ENCODE assay signal across 11 cellular contexts in genomic region chr17:80984749-80985148, GRCh38. TPM values are rescaled to one million over a fixed set of nuclear protein-coding genes. Genes with fewer than 3 reads are reported as not detected.
DNase-seq lines count a peak whose midpoint lies in the region; ATAC-seq, FAIRE-seq and TF ChIP-seq lines count a peak whose summit lies in the region.
"Had no signal": no experiment of that assay in that cellular context is flagged by ENCODE, and none has a peak within 500 bp of the region (broad histone marks: within the 10 kb centered on the region; RNA-seq: fewer than 3 reads in every experiment).

No MANE protein-coding gene starts in this region.

- H3K9me3 ChIP-seq in cardiac muscle cell (ENCODE audit: low read depth) (no peaks in the 10 kb centered on the region), K562 (replicated peaks; ENCODE audit: control insufficient read depth, insufficient read depth, low read depth, low read length) (no peaks in the 10 kb centered on the region), PC-3 (ENCODE audit: low read length) (no peaks in the 10 kb centered on the region)
- H3K9me3 ChIP-seq: BLaER1, Peyer's patch had no signal

- TF ChIP-seq CTCF in cardiac muscle cell (IDR thresholded peaks at IDR 0.05; ENCODE audit: low read depth, low read length), result peak; percentile 51
- peak in 2 of 3 experiments; percentile 26 to 32; a peak in 2 of 6 replicates for TF ChIP-seq CTCF in K562 (IDR thresholded peaks at IDR 0.05 in 2 of 3, conservative IDR thresholded peaks at IDR 0.05 in 1 of 3; ENCODE audit: insufficient read depth in 2 of 3, low read depth in 1 of 3, low read length in 3 of 3)
- TF ChIP-seq CTCF in type B pancreatic cell (conservative IDR thresholded peaks at IDR 0.05), result peak; percentile 24
- no peak for TF ChIP-seq CTCF in PC-3 (conservative IDR thresholded peaks at IDR 0.05; ENCODE audit: low read depth, low read length)

- no peaks in the 10 kb centered on the region for H3F3A ChIP-seq in PC-3 (ENCODE audit: low read length, unreplicated experiment)

- WGBS in K562 (ENCODE audit: insufficient coverage, low coverage, missing lambda C conversion rate), result 17% methylated on average over 6 of the region's 7 CpGs

- H3K4me1 Mint-ChIP-seq in type B pancreatic cell (ENCODE audit: unreplicated experiment), result peaks cover 4% of the 10 kb centered on the region

- H3K36me3 ChIP-seq in cardiac muscle cell, result no peaks in the 10 kb centered on the region
- no peaks in the 10 kb centered on the region for H3K36me3 ChIP-seq in K562 (ENCODE audit: control insufficient read depth, insufficient read depth, low read length)
- no peaks in the 10 kb centered on the region for H3K36me3 ChIP-seq in PC-3 (ENCODE audit: low read depth, low read length)
- H3K36me3 ChIP-seq: BLaER1, Peyer's patch had no signal

- H3K9me3 Mint-ChIP-seq in type B pancreatic cell, result no peaks in the 10 kb centered on the region

- no peak overlapping the region for H3K4me3 ChIP-seq in cardiac muscle cell
- H3K4me3 ChIP-seq in K562, result no peak overlapping the region
- H3K4me3 ChIP-seq in PC-3 (ENCODE audit: low read length), result no peak overlapping the region
- H3K4me3 ChIP-seq: BLaER1, Peyer's patch had no signal

- H3K27ac Mint-ChIP-seq in type B pancreatic cell, result no peak overlapping the region

- CTCF ChIA-PET in K562 (lab: Yijun Ruan, JAX; ENCODE audit: low intra/inter-chr PET ratio) (no interaction called here), PC-3 (lab: Charles Lee) (interaction anchor here (0.7 kb wide), 1 partner anchor 24 kb away, joined by 5 read pairs; no protein-coding TSS in a partner anchor)

- no peak overlapping the region for H3K4me3 Mint-ChIP-seq in type B pancreatic cell

- no peak for TF ChIP-seq RAD21 in K562 (CRISPR knock-in tag; conservative IDR thresholded peaks at IDR 0.05 in 1 of 2, IDR thresholded peaks at IDR 0.05 in 1 of 2)

- TF ChIP-seq EP300 in K562 (IDR thresholded peaks at IDR 0.05; ENCODE audit: low read length), result no peak

- no peaks in the 10 kb centered on the region for H3K9me1 ChIP-seq in K562 (ENCODE audit: control insufficient read depth, insufficient read depth, low read length)

- H3K9ac ChIP-seq in K562 (ENCODE audit: insufficient read depth in 1 of 2, low read depth in 2 of 2, low read length in 2 of 2) (peak overlapping the region in 1 of 2 experiments; percentile 74; a peak in 1 of 4 replicates), PC-3 (ENCODE audit: low read length) (no peak overlapping the region)
- H3K9ac ChIP-seq: BLaER1 had no signal

- H3K9me2 ChIP-seq in PC-3 (replicated peaks; ENCODE audit: low read length), result no peaks in the 10 kb centered on the region

- H3K27ac ChIP-seq in cardiac muscle cell (no peak overlapping the region), K562 (ENCODE audit: extremely low read depth, low read depth, low read length) (no peak overlapping the region), PC-3 (ENCODE audit: low read length) (no peak overlapping the region)
- H3K27ac ChIP-seq: BLaER1 had no signal

- POLR2A ChIA-PET in K562 (lab: Yijun Ruan, JAX) (interaction anchor here (0.6 to 1.2 kb wide), 4 partner anchors 110 to 569 kb away, joined by 3 read pairs; no protein-coding TSS in a partner anchor), PC-3 (lab: Charles Lee; ENCODE audit: unreplicated experiment) (no interaction called here)

- peaks cover 34% of the 10 kb centered on the region for H3K27me3 Mint-ChIP-seq in type B pancreatic cell

- peaks cover 15% of the 10 kb centered on the region for H3K27me3 ChIP-seq in cardiac muscle cell
- peaks cover 12 to 28% of the 10 kb centered on the region in 2 experiments; a peak in 4 of 5 replicates for H3K27me3 ChIP-seq in K562 (ENCODE audit: control insufficient read depth in 2 of 2, insufficient read depth in 2 of 2, low read length in 2 of 2)
- no peaks in the 10 kb centered on the region for H3K27me3 ChIP-seq in PC-3 (ENCODE audit: low read length)
- H3K27me3 ChIP-seq: Peyer's patch had no signal

- ATAC-seq in Right ventricle myocardium superior (ENCODE audit: poor library complexity) (no peak), K562 (peak; percentile 20; the same call in 1 of the 3 replicates), PC-3 (no peak), GM18519 (IDR thresholded peaks at IDR 0.05; ENCODE audit: low FRiP score, unreplicated experiment) (no peak)

- peak; percentile 66 to 94 for DNase-seq in cardiac muscle cell (ENCODE audit: low read depth in 1 of 2, low spot score in 1 of 2)
- DNase-seq in Right ventricle myocardium superior, result no peak
- DNase-seq in K562 (ENCODE audit: extremely low read depth in 1 of 4, low spot score in 3 of 4), result no peak
- peak; percentile 98 for DNase-seq in islet precursor cell
- no peak for DNase-seq in type B pancreatic cell (ENCODE audit: extremely low spot score, unreplicated experiment)
- no peak for DNase-seq in PC-3
- no peak for DNase-seq in NCI-H2227 (lab: John Stamatoyannopoulos, UW; ENCODE audit: unreplicated experiment)
- DNase-seq: activated CD8-positive, alpha-beta memory T cell treated with anti-CD3 and anti-CD28 coated beads, Interleukin-2, amount 50 U/mL, for 4 hours; Peyer's patch had no signal

- FAIRE-seq in K562 (lab: Jason Lieb, UNC), result no peak

- no peaks in the 10 kb centered on the region for H3K4me1 ChIP-seq in cardiac muscle cell (ENCODE audit: low read depth)
- H3K4me1 ChIP-seq in K562 (replicated peaks in 1 of 2; ENCODE audit: control insufficient read depth in 2 of 2, insufficient read depth in 2 of 2, low read length in 2 of 2), result peaks cover 0 to 52% of the 10 kb centered on the region in 2 experiments; a peak in 3 of 5 replicates
- H3K4me1 ChIP-seq in PC-3 (ENCODE audit: insufficient read depth, low read length), result peaks cover 6% of the 10 kb centered on the region

- H3K36me3 Mint-ChIP-seq in type B pancreatic cell, result no peaks in the 10 kb centered on the region

- BruUV-seq in K562 (replicated peaks; lab: Mats Ljungman, UMichigan), result no TSS peak
- no TSS peak for BruUV-seq in PC-3 (replicated peaks; lab: Mats Ljungman, UMichigan)

- H3K4me2 ChIP-seq in K562 (ENCODE audit: insufficient read depth, low read length), result no peak overlapping the region; the same call in 1 of the 2 replicates
- no peak overlapping the region for H3K4me2 ChIP-seq in PC-3 (ENCODE audit: low read length)
- H3K4me2 ChIP-seq: BLaER1 had no signal

- 0 out of 2 replicates have a peak, but pooled peaks cover 9% of the 10 kb centered on the region for H4K20me1 ChIP-seq in K562 (replicated peaks; ENCODE audit: control insufficient read depth, insufficient read depth, low read length)
- no peaks in the 10 kb centered on the region for H4K20me1 ChIP-seq in PC-3 (ENCODE audit: low read length)

- in situ Hi-C loops in K562 (cut with MboI), result loop anchor here (5.0 to 10.0 kb wide), 3 partner anchors 113 to 790 kb away; no protein-coding TSS in a partner anchor

- intact Hi-C loops in Right ventricle myocardium superior (cut with DNase I) (loop anchor here (5.0 to 10.0 kb wide), 3 partner anchors 117 to 557 kb away; no protein-coding TSS in a partner anchor), K562 (cut with micrococcal nuclease) (loop anchor here (5.0 to 10.0 kb wide), 2 partner anchors 240 to 557 kb away; partner anchors contain the start of gene CEP131), PC-3 (cut with micrococcal nuclease) (no loop called here)

- H3K79me2 ChIP-seq in K562 (ENCODE audit: control insufficient read depth, insufficient read depth, low read length) (no peaks in the 10 kb centered on the region), PC-3 (ENCODE audit: low read length) (no peaks in the 10 kb centered on the region)

- H2AFZ ChIP-seq in K562 (ENCODE audit: low read depth, low read length), result 0 out of 2 replicates have a peak overlapping the region, but pooled peaks have one; percentile 10
- H2AFZ ChIP-seq in PC-3 (ENCODE audit: low read length), result no peak overlapping the region

- TF ChIP-seq POLR2A in K562 (conservative IDR thresholded peaks at IDR 0.05), result no peak

RNA-seq across cellular contexts. Expression of gene CHMP6, which starts 6.9 kb away (rescaled TPM):
- total RNA-seq in cardiac muscle cell, result 35.5 and 41.4 TPM in 2 replicates
- polyA plus RNA-seq in cardiac muscle cell, result 46.4 and 58.8 TPM in 2 replicates
- 13.6 TPM for total RNA-seq in Right ventricle myocardium superior
- total RNA-seq in K562 (2011; cell fraction: chromatin; rRNA removed; ENCODE audit: low replicate concordance), result 33.8 and 66.2 TPM in 2 replicates
- total RNA-seq in K562 (2011; cell fraction: nucleolus; rRNA removed), result 40.5 and 47.9 TPM in 2 replicates
- total RNA-seq in K562 (2011; cell fraction: nucleoplasm; rRNA removed), result 22.9 and 24.6 TPM in 2 replicates
- 10.3 and 12.9 TPM in 2 replicates for total RNA-seq in K562 (2014; rRNA removed)
- 14.4 and 15.7 TPM in 2 replicates for total RNA-seq in K562 (2014; rRNA removed; fragmentation: Illumina TruSeq; extraction: Trizol)
- 12.7 and 13.8 TPM in 2 replicates for total RNA-seq in K562 (2015; rRNA removed; fragmentation: Illumina TruSeq; extraction: Trizol)
- 25.6 and 26.8 TPM in 2 replicates for total RNA-seq in K562 (2021)
- 8.0 and 13.4 TPM in 2 replicates for polyA plus RNA-seq in K562 (2011; rRNA removed)
- 10.5 and 35.5 TPM in 2 replicates for polyA plus RNA-seq in K562 (2011; cell fraction: cytosol; rRNA removed)
- 10.7 and 20.1 TPM in 2 replicates for polyA plus RNA-seq in K562 (2011; cell fraction: nucleus; rRNA removed)
- polyA plus RNA-seq in K562 (2012), result 13.7 and 20.1 TPM in 2 replicates
- 11.4 and 15.5 TPM in 2 replicates for polyA plus RNA-seq in K562 (2014; fragmentation: Illumina TruSeq; extraction: Trizol)
- 1 to 10 TPM in 1 of 2 experiments, under 1 TPM in 1; 0.25 to 1.8 TPM for polyA plus RNA-seq in K562 (2014; fragmentation: Nextera tagmentation; extraction: Ambion mirVana)
- 28.3 and 30.4 TPM in 2 replicates for polyA plus RNA-seq in K562 (2014; rRNA removed)
- polyA minus RNA-seq in K562 (2011; rRNA and poly(A)+ RNA removed), result 11.2 and 15.9 TPM in 2 replicates
- polyA minus RNA-seq in K562 (2011; cell fraction: cytosol; rRNA and poly(A)+ RNA removed), result 5.0 and 8.7 TPM in 2 replicates
- 13.5 and 13.7 TPM in 2 replicates for polyA minus RNA-seq in K562 (2011; cell fraction: nucleus; rRNA and poly(A)+ RNA removed)
- total RNA-seq in type B pancreatic cell (ENCODE audit: low replicate concordance), result 29.1 and 33.4 TPM in 2 replicates
- 26.1 and 33.0 TPM in 2 replicates for total RNA-seq in PC-3 (2014; rRNA removed)

RNA-seq across cellular contexts. Expression of gene BAIAP2, which starts 50.2 kb away (rescaled TPM):
- total RNA-seq in cardiac muscle cell (16.2 and 24.9 TPM in 2 replicates), Right ventricle myocardium superior (34.7 TPM), K562 (2014; rRNA removed) (26.7 and 31.9 TPM in 2 replicates), K562 (2014; rRNA removed; fragmentation: Illumina TruSeq; extraction: Trizol) (14.2 and 17.7 TPM in 2 replicates), K562 (2015; rRNA removed; fragmentation: Illumina TruSeq; extraction: Trizol) (18.4 and 21.2 TPM in 2 replicates), K562 (2021) (44.7 and 51.6 TPM in 2 replicates), type B pancreatic cell (ENCODE audit: low replicate concordance) (62.7 and 120 TPM in 2 replicates), PC-3 (2014; rRNA removed) (50.9 and 56.9 TPM in 2 replicates)
- polyA plus RNA-seq in cardiac muscle cell (22.4 and 22.5 TPM in 2 replicates), K562 (2011; rRNA removed) (9.8 and 13.6 TPM in 2 replicates), K562 (2014; fragmentation: Illumina TruSeq; extraction: Trizol) (20.7 and 30.0 TPM in 2 replicates), K562 (2014; fragmentation: Nextera tagmentation; extraction: Ambion mirVana) (1 to 10 TPM; 2.3 to 2.4 TPM), K562 (2014; rRNA removed) (17.3 and 23.2 TPM in 2 replicates)
- 69.8 and 141 TPM in 2 replicates for total RNA-seq in K562 (2011; cell fraction: chromatin; rRNA removed; ENCODE audit: low replicate concordance)
- total RNA-seq in K562 (2011; cell fraction: nucleolus; rRNA removed), result 54.5 and 61.0 TPM in 2 replicates
- total RNA-seq in K562 (2011; cell fraction: nucleoplasm; rRNA removed), result 40.5 and 42.0 TPM in 2 replicates
- polyA plus RNA-seq in K562 (2011; cell fraction: cytosol; rRNA removed), result 9.8 and 28.7 TPM in 2 replicates
- 37.7 and 77.3 TPM in 2 replicates for polyA plus RNA-seq in K562 (2011; cell fraction: nucleus; rRNA removed)
- polyA plus RNA-seq in K562 (2012), result 37.1 and 42.6 TPM in 2 replicates
- 11.9 and 13.6 TPM in 2 replicates for polyA minus RNA-seq in K562 (2011; rRNA and poly(A)+ RNA removed)
- polyA minus RNA-seq in K562 (2011; cell fraction: cytosol; rRNA and poly(A)+ RNA removed), result 22.8 and 24.8 TPM in 2 replicates
- polyA minus RNA-seq in K562 (2011; cell fraction: nucleus; rRNA and poly(A)+ RNA removed), result 38.3 and 38.6 TPM in 2 replicates

Comparison
In these comparisons a context has a peak if more than half of its experiments do, and no peak if none do; other contexts are left out.
1. DNase-seq: peak in cardiac muscle cell (2 of 2) and islet precursor cell (single experiment); none in Right ventricle myocardium superior (single experiment), K562 (0 of 4), type B pancreatic cell (single experiment), PC-3 (single experiment) and NCI-H2227 (single experiment).